ENCODE assay signal across 25 cellular contexts in genomic region chr2:9332136-9332852, GRCh38.
DNase-seq lines count a peak whose midpoint lies in the region; ATAC-seq, FAIRE-seq and TF ChIP-seq lines count a peak whose summit lies in the region.
"Had no signal": no experiment of that assay in that cellular context is flagged by ENCODE, and none has a peak within 500 bp of the region (broad histone marks: within the 10 kb centered on the region; RNA-seq: fewer than 3 reads in every experiment).

No MANE protein-coding gene starts in this region.

- H3K4me3 ChIP-seq in BLaER1 treated with 17β-estradiol and CSF1 and Interleukin-3, amounts not matched to agents 10 nM and 100 nM: peak overlapping the region in 1 of 10 experiments; percentile 43; a peak in 2 of 20 replicates
- H3K4me3 ChIP-seq in astrocyte (ENCODE audit: insufficient read depth, low read depth, low read length): no peak overlapping the region
- H3K4me3 ChIP-seq in CD8-positive, alpha-beta T cell (ENCODE audit: low read depth, low read length): no peak overlapping the region
- H3K4me3 ChIP-seq: pancreas, stomach, tibial artery had no signal

- FAIRE-seq in astrocyte (lab: Jason Lieb, UNC): no peak
- FAIRE-seq: G401.6, pancreas had no signal

- no peak overlapping the region for H3K4me3 Mint-ChIP-seq in HFFc6
- H3K4me3 Mint-ChIP-seq in astrocyte (ENCODE audit: unreplicated experiment): peak overlapping the region; percentile 37
- no peak overlapping the region for H3K4me3 Mint-ChIP-seq in mesothelial cell of epicardium
- no peak overlapping the region for H3K4me3 Mint-ChIP-seq in CD8-positive, alpha-beta T cell
- H3K4me3 Mint-ChIP-seq in osteocyte (ENCODE audit: unreplicated experiment): no peak overlapping the region
- H3K4me3 Mint-ChIP-seq: activated CD4-positive, alpha-beta T cell treated with anti-CD3 and anti-CD28 coated beads, Interleukin-2, amount 10 ng/mL, durations not matched to agents 24 days and 14 days; activated naive CD4-positive, alpha-beta T cell treated with anti-CD3 and anti-CD28 coated beads, Interleukin-2, amount 50 U/mL, for 24 hours; H9; immature natural killer cell; neural crest cell; T-cell had no signal

- peaks cover 4 to 22% (median 16%) of the 10 kb centered on the region in 11 experiments; a peak in 16 of 22 replicates for H3K36me3 ChIP-seq in BLaER1 treated with 17β-estradiol and CSF1 and Interleukin-3, amounts not matched to agents 10 nM and 100 nM
- peaks cover 23% of the 10 kb centered on the region for H3K36me3 ChIP-seq in astrocyte (ENCODE audit: insufficient read depth, low read length)
- H3K36me3 ChIP-seq in CD8-positive, alpha-beta T cell (ENCODE audit: insufficient read depth, low read length): no peaks in the 10 kb centered on the region
- H3K36me3 ChIP-seq: pancreas had no signal

- H3K9ac ChIP-seq in BLaER1 treated with 17β-estradiol and CSF1 and Interleukin-3, amounts not matched to agents 10 nM and 100 nM: peak overlapping the region in 10 of 11 experiments; percentile 17 to 78 (median 70); a peak in 13 of 22 replicates
- H3K9ac ChIP-seq in astrocyte (ENCODE audit: low read length): peak overlapping the region; percentile 44

- CTCF ChIA-PET in CD8-positive, alpha-beta T cell (lab: Charles Lee): no interaction called here

- H3K27ac Mint-ChIP-seq in HFFc6: peak overlapping the region; percentile 62; the same call in 1 of the 2 replicates
- peak overlapping the region; percentile 87 for H3K27ac Mint-ChIP-seq in astrocyte (ENCODE audit: unreplicated experiment)
- H3K27ac Mint-ChIP-seq in mesothelial cell of epicardium: peak overlapping the region; percentile 92
- H3K27ac Mint-ChIP-seq in CD8-positive, alpha-beta T cell: no peak overlapping the region
- H3K27ac Mint-ChIP-seq in osteocyte (ENCODE audit: unreplicated experiment): no peak overlapping the region
- H3K27ac Mint-ChIP-seq: activated CD4-positive, alpha-beta T cell treated with anti-CD3 and anti-CD28 coated beads, Interleukin-2, amount 10 ng/mL, durations not matched to agents 24 days and 14 days; activated naive CD4-positive, alpha-beta T cell treated with anti-CD3 and anti-CD28 coated beads, Interleukin-2, amount 50 U/mL, for 24 hours; H9; T-cell had no signal

- H3K27ac ChIP-seq in BLaER1 treated with 17β-estradiol and CSF1 and Interleukin-3, amounts not matched to agents 10 nM and 100 nM: peak overlapping the region in 9 of 11 experiments; percentile 69 to 84 (median 74); a peak in 14 of 22 replicates
- peak overlapping the region; percentile 39 for H3K27ac ChIP-seq in astrocyte (ENCODE audit: low read depth, low read length)
- no peak overlapping the region for H3K27ac ChIP-seq in CD8-positive, alpha-beta T cell (ENCODE audit: low read depth, low read length)
- H3K27ac ChIP-seq: pancreas had no signal

- DNase-seq in HFFc6 (no peak), astrocyte (ENCODE audit: low read depth) (no peak), mesothelial cell of epicardium (ENCODE audit: low spot score in 2 of 2, unreplicated experiment in 2 of 2) (no peak), HUDEP-2 (lab: John Stamatoyannopoulos, UW; ENCODE audit: unreplicated experiment in 76 of 76) (no peak), osteocyte (ENCODE audit: extremely low spot score, unreplicated experiment) (no peak)
- DNase-seq in CD8-positive, alpha-beta T cell: no peak
- DNase-seq: activated CD4-positive, alpha-beta T cell treated with anti-CD3 and anti-CD28 coated beads, Interleukin-2, amount 10 ng/mL, durations not matched to agents 24 days and 14 days; activated CD8-positive, alpha-beta memory T cell treated with anti-CD3 and anti-CD28 coated beads for 24 hours; amniotic stem cell; COR-L47; cortex of kidney; effector memory CD4-positive, alpha-beta T cell; H9; immature natural killer cell; NCI-H187; NCI-H774; pancreas; retina; stomach; T-cell; tibial artery had no signal

- H3K27me3 ChIP-seq in BLaER1 treated with 17β-estradiol and CSF1 and Interleukin-3, amounts not matched to agents 10 nM and 100 nM: no peaks in the 10 kb centered on the region
- no peaks in the 10 kb centered on the region for H3K27me3 ChIP-seq in astrocyte (ENCODE audit: insufficient read depth, low read length)
- no peaks in the 10 kb centered on the region for H3K27me3 ChIP-seq in CD8-positive, alpha-beta T cell (ENCODE audit: insufficient read depth, low read length)
- H3K27me3 ChIP-seq: pancreas, stomach, tibial artery had no signal

- H3K9me3 Mint-ChIP-seq in HFFc6 (no peaks in the 10 kb centered on the region), astrocyte (ENCODE audit: unreplicated experiment) (no peaks in the 10 kb centered on the region), mesothelial cell of epicardium (no peaks in the 10 kb centered on the region), osteocyte (ENCODE audit: unreplicated experiment) (no peaks in the 10 kb centered on the region)
- no peaks in the 10 kb centered on the region for H3K9me3 Mint-ChIP-seq in CD8-positive, alpha-beta T cell
- H3K9me3 Mint-ChIP-seq: activated CD4-positive, alpha-beta T cell treated with anti-CD3 and anti-CD28 coated beads, Interleukin-2, amount 10 ng/mL, durations not matched to agents 24 days and 14 days; activated naive CD4-positive, alpha-beta T cell treated with anti-CD3 and anti-CD28 coated beads, Interleukin-2, amount 50 U/mL, for 24 hours; H9; immature natural killer cell; neural crest cell; T-cell had no signal

- peaks cover 93 to 99% (median 98%) of the 10 kb centered on the region in 10 experiments for H3K4me1 ChIP-seq in BLaER1 treated with 17β-estradiol and CSF1 and Interleukin-3, amounts not matched to agents 10 nM and 100 nM
- H3K4me1 ChIP-seq in astrocyte (ENCODE audit: insufficient read depth, low read length): peaks cover 25% of the 10 kb centered on the region
- H3K4me1 ChIP-seq in CD8-positive, alpha-beta T cell (ENCODE audit: insufficient read depth, low read length): no peaks in the 10 kb centered on the region
- H3K4me1 ChIP-seq: pancreas had no signal

- H2AFZ ChIP-seq in astrocyte (ENCODE audit: low read depth, low read length): no peak overlapping the region

- peak overlapping the region; percentile 82 to 96 (median 92) for H3K4me2 ChIP-seq in BLaER1 treated with 17β-estradiol and CSF1 and Interleukin-3, amounts not matched to agents 10 nM and 100 nM
- H3K4me2 ChIP-seq in astrocyte (ENCODE audit: low read length): peak overlapping the region; percentile 17

- no peak for ATAC-seq in CD8-positive, alpha-beta T cell
- ATAC-seq: pancreas, T-cell had no signal

- H3K27me3 Mint-ChIP-seq in HFFc6 (ENCODE audit: insufficient read depth): peaks cover 6% of the 10 kb centered on the region
- no peaks in the 10 kb centered on the region for H3K27me3 Mint-ChIP-seq in astrocyte (ENCODE audit: low read depth, unreplicated experiment)
- H3K27me3 Mint-ChIP-seq in mesothelial cell of epicardium (ENCODE audit: low read depth): no peaks in the 10 kb centered on the region
- H3K27me3 Mint-ChIP-seq in CD8-positive, alpha-beta T cell (ENCODE audit: low read depth): peaks cover 4% of the 10 kb centered on the region
- no peaks in the 10 kb centered on the region for H3K27me3 Mint-ChIP-seq in osteocyte (ENCODE audit: unreplicated experiment)

- TF ChIP-seq CTCF in HFFc6 (IDR thresholded peaks at IDR 0.05) (no peak), astrocyte (IDR thresholded peaks at IDR 0.05; ENCODE audit: insufficient read depth, low read depth, low read length) (no peak), mesothelial cell of epicardium (IDR thresholded peaks at IDR 0.05; ENCODE audit: unreplicated experiment) (no peak), osteocyte (IDR thresholded peaks at IDR 0.05) (no peak)
- TF ChIP-seq CTCF in CD8-positive, alpha-beta T cell (IDR thresholded peaks at IDR 0.05): no peak

- POLR2A ChIA-PET in CD8-positive, alpha-beta T cell (lab: Charles Lee): no interaction called here

- H3K4me1 Mint-ChIP-seq in HFFc6 (ENCODE audit: low read depth): peaks cover 33% of the 10 kb centered on the region
- H3K4me1 Mint-ChIP-seq in astrocyte (ENCODE audit: low read depth, unreplicated experiment): peaks cover 68% of the 10 kb centered on the region
- H3K4me1 Mint-ChIP-seq in mesothelial cell of epicardium: peaks cover 72% of the 10 kb centered on the region
- peaks cover 6% of the 10 kb centered on the region for H3K4me1 Mint-ChIP-seq in CD8-positive, alpha-beta T cell (ENCODE audit: low read depth)
- H3K4me1 Mint-ChIP-seq in osteocyte (ENCODE audit: unreplicated experiment): peaks cover 32% of the 10 kb centered on the region
- H3K4me1 Mint-ChIP-seq: activated CD4-positive, alpha-beta T cell treated with anti-CD3 and anti-CD28 coated beads, Interleukin-2, amount 10 ng/mL, durations not matched to agents 24 days and 14 days; immature natural killer cell had no signal

- no peaks in the 10 kb centered on the region for H3K9me3 ChIP-seq in BLaER1 treated with 17β-estradiol and CSF1 and Interleukin-3, amounts not matched to agents 10 nM and 100 nM (replicated peaks in 1 of 11)
- no peaks in the 10 kb centered on the region for H3K9me3 ChIP-seq in astrocyte (ENCODE audit: insufficient read depth, low read depth, low read length)
- H3K9me3 ChIP-seq in CD8-positive, alpha-beta T cell (ENCODE audit: low read length): no peaks in the 10 kb centered on the region
- H3K9me3 ChIP-seq: pancreas, stomach, tibial artery had no signal

- intact Hi-C loops in CD8-positive, alpha-beta T cell (cut with DNase I, micrococcal nuclease): no loop called here

- no peaks in the 10 kb centered on the region for H3K79me2 ChIP-seq in astrocyte (ENCODE audit: insufficient read depth, low read length)

- no peaks in the 10 kb centered on the region for H4K20me1 ChIP-seq in BLaER1 treated with 17β-estradiol and CSF1 and Interleukin-3, amounts not matched to agents 10 nM and 100 nM
- peaks cover 1% of the 10 kb centered on the region for H4K20me1 ChIP-seq in astrocyte (ENCODE audit: insufficient read depth, low read length)

- H3K36me3 Mint-ChIP-seq in HFFc6 (ENCODE audit: low read depth) (peaks cover 51% of the 10 kb centered on the region), astrocyte (ENCODE audit: low read depth, unreplicated experiment) (peaks cover 12% of the 10 kb centered on the region), mesothelial cell of epicardium (peaks cover 4% of the 10 kb centered on the region), osteocyte (ENCODE audit: unreplicated experiment) (peaks cover 52% of the 10 kb centered on the region)
- no peaks in the 10 kb centered on the region for H3K36me3 Mint-ChIP-seq in CD8-positive, alpha-beta T cell
- H3K36me3 Mint-ChIP-seq: activated naive CD4-positive, alpha-beta T cell treated with anti-CD3 and anti-CD28 coated beads, Interleukin-2, amount 50 U/mL, for 24 hours; immature natural killer cell; T-cell had no signal

Comparison
In these comparisons a context has a peak if more than half of its experiments do, and no peak if none do; other contexts are left out.
1. H3K27ac Mint-ChIP-seq: peak in HFFc6 (single experiment), astrocyte (single experiment) and mesothelial cell of epicardium (single experiment); none in CD8-positive, alpha-beta T cell (single experiment) and osteocyte (single experiment).